ENCODE assay signal across 15 cellular contexts in genomic region chr2:129885735-129886134, GRCh38.
DNase-seq lines count a peak whose midpoint lies in the region; ATAC-seq, FAIRE-seq and TF ChIP-seq lines count a peak whose summit lies in the region.
"Had no signal": no experiment of that assay in that cellular context is flagged by ENCODE, and none has a peak within 500 bp of the region (broad histone marks: within the 10 kb centered on the region; RNA-seq: fewer than 3 reads in every experiment).

No MANE protein-coding gene starts in this region.

- intact Hi-C loops in CD4-positive, alpha-beta T cell (cut with DNase I, micrococcal nuclease), result no loop called here

- no peak for TF ChIP-seq CTCF in CD4-positive, alpha-beta T cell (IDR thresholded peaks at IDR 0.05)

- POLR2A ChIA-PET in CD4-positive, alpha-beta T cell (lab: Charles Lee), result no interaction called here

- no peaks in the 10 kb centered on the region for H3K4me1 Mint-ChIP-seq in CD4-positive, alpha-beta T cell (ENCODE audit: low read depth)
- H3K4me1 Mint-ChIP-seq: activated CD4-positive, alpha-beta T cell treated with anti-CD3 and anti-CD28 coated beads for 36 hours; CD14-positive monocyte had no signal

- H3K27me3 ChIP-seq in CD4-positive, alpha-beta T cell (ENCODE audit: control insufficient read depth, insufficient read depth, low read length), result no peaks in the 10 kb centered on the region

- no peaks in the 10 kb centered on the region for H3K9me3 ChIP-seq in CD4-positive, alpha-beta T cell (ENCODE audit: control insufficient read depth, low read length)

- no peak overlapping the region for H3K27ac ChIP-seq in CD4-positive, alpha-beta T cell (ENCODE audit: low read depth, low read length)

- H3K9me3 Mint-ChIP-seq in CD4-positive, alpha-beta T cell, result no peaks in the 10 kb centered on the region
- H3K9me3 Mint-ChIP-seq: HFFc6; stimulated activated naive CD8-positive, alpha-beta T cell treated with anti-CD3 and anti-CD28 coated beads, Interleukin-15, Interleukin-2, amounts not matched to agents 100 ng/mL and 50 ng/mL, for 24 hours had no signal

- CTCF ChIA-PET in CD4-positive, alpha-beta T cell (lab: Charles Lee), result no interaction called here

- peaks cover 11% of the 10 kb centered on the region for H3K27me3 Mint-ChIP-seq in CD4-positive, alpha-beta T cell

- DNase-seq in CD4-positive, alpha-beta T cell, result no peak
- DNase-seq in OCI-M1 (lab: John Stamatoyannopoulos, UW), result peak; percentile 14
- DNase-seq in islet precursor cell, result peak; percentile 63
- DNase-seq in NCI-H1105 (lab: John Stamatoyannopoulos, UW), result no peak
- no peak for DNase-seq in RCC 7860 (ENCODE audit: low spot score)
- DNase-seq in NCI-H226, result no peak
- DNase-seq: activated CD4-positive, alpha-beta T cell treated with anti-CD3 and anti-CD28 coated beads for 36 hours; activated gamma-delta T cell; HFFc6; NCI-H345; stimulated activated CD4-positive, alpha-beta T cell treated with anti-CD3 and anti-CD28 coated beads, Interleukin-4, amount 100 ng/mL, for 1 hour had no signal

- peak; percentile 41 for ATAC-seq in CD4-positive, alpha-beta T cell (ENCODE audit: poor library complexity)
- ATAC-seq in GM18511 (IDR thresholded peaks at IDR 0.05; ENCODE audit: unreplicated experiment), result peak; percentile 54
- ATAC-seq in GM19397 (IDR thresholded peaks at IDR 0.05; ENCODE audit: unreplicated experiment), result no peak
- ATAC-seq: activated CD4-positive, alpha-beta T cell treated with anti-CD3 and anti-CD28 coated beads for 36 hours had no signal

- FAIRE-seq in RCC 7860 (lab: Jason Lieb, UNC), result no peak

- no peaks in the 10 kb centered on the region for H3K36me3 Mint-ChIP-seq in CD4-positive, alpha-beta T cell (ENCODE audit: low read depth)
- H3K36me3 Mint-ChIP-seq: CD14-positive monocyte had no signal

- no peak overlapping the region for H3K27ac Mint-ChIP-seq in CD4-positive, alpha-beta T cell
- H3K27ac Mint-ChIP-seq: activated CD4-positive, alpha-beta T cell treated with anti-CD3 and anti-CD28 coated beads for 36 hours; CD14-positive monocyte; HFFc6; stimulated activated naive CD8-positive, alpha-beta T cell treated with anti-CD3 and anti-CD28 coated beads, Interleukin-15, Interleukin-2, amounts not matched to agents 100 ng/mL and 50 ng/mL, for 24 hours had no signal

- H3K4me3 Mint-ChIP-seq in CD4-positive, alpha-beta T cell, result no peak overlapping the region
- H3K4me3 Mint-ChIP-seq: activated CD4-positive, alpha-beta T cell treated with anti-CD3 and anti-CD28 coated beads for 36 hours; CD14-positive monocyte; HFFc6; stimulated activated naive CD8-positive, alpha-beta T cell treated with anti-CD3 and anti-CD28 coated beads, Interleukin-15, Interleukin-2, amounts not matched to agents 100 ng/mL and 50 ng/mL, for 24 hours had no signal

Comparison
In these comparisons a context has a peak if more than half of its experiments do, and no peak if none do; other contexts are left out.
1. DNase-seq: peak in OCI-M1 (single experiment) and islet precursor cell (single experiment); none in CD4-positive, alpha-beta T cell (0 of 10), NCI-H1105 (single experiment), RCC 7860 (single experiment) and NCI-H226 (single experiment).